Comparison of ENCODE assay signal across 1 cellular context in genomic region chr17:49749730-49750129, GRCh38.
A peak's percentile ranks its signal among the peaks of the same experiment; 100 is the strongest.
TF ChIP-seq lines count a peak whose summit lies in the region.

No MANE protein-coding gene starts in this region.

TF ChIP-seq in HepG2, 621 proteins besides CTCF, POLR2A, EP300 and RAD21:
- no peak for TF ChIP-seq ZSCAN25 (CRISPR knock-in tag; IDR thresholded peaks at IDR 0.05)
- TF ChIP-seq ZNF629 (CRISPR knock-in tag; conservative IDR thresholded peaks at IDR 0.05), result peak; percentile 81
